ENCODE assay signal across 18 cellular contexts in the genomic region with DNA sequence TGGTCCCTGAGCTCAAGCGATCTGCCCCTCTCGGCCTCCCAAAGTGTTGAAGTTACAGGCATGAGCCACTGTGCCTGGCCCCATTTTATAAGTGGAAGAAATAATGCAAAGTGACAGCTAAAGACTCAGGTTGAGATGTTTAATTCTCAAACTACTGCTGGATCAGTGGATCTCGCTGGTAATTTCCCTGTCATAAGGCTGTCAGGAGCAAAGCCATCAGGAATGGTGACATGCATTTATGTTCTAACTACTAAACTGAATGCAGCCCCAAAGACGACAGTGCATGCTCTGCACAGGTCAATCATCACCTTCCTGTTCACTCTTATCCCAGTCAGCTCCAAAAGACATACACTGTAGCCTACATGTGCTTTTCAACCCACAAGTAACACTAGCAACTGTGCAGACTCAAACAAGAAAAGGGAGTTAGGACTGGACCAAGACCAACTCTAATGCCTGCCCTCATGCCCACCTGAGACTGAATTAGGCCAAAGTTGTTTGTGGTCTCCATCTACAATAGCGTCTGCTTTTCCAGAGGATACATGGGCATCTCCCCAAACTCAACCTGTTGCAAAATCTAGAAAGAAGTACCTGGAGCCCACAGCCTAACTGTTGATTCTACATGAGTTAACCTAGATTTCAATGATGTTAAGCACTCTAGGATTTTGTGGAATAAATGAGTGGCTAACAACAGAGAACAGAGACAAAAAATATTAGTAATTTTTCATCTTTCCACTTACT. TPM values are rescaled to one million over a fixed set of nuclear protein-coding genes. Genes with fewer than 3 reads are reported as not detected.
DNase-seq lines count a peak whose midpoint lies in the region; ATAC-seq and TF ChIP-seq lines count a peak whose summit lies in the region.
"Had no signal": no experiment of that assay in that cellular context is flagged by ENCODE, and none has a peak within 500 bp of the region (broad histone marks: within the 10 kb centered on the region; RNA-seq: fewer than 3 reads in every experiment).

No MANE protein-coding gene starts in this region.

- H3K27ac ChIP-seq in neural cell (ENCODE audit: low read length) = peak overlapping the region; percentile 48
- H3K27ac ChIP-seq in temporal lobe (ENCODE audit: low read depth, low read length) = peak overlapping the region; percentile 94
- no peak overlapping the region for H3K27ac ChIP-seq in spleen
- H3K27ac ChIP-seq: Peyer's patch had no signal

- no peak overlapping the region for H3K4me3 Mint-ChIP-seq in activated CD8-positive, alpha-beta T cell treated with anti-CD3 and anti-CD28 coated beads for 36 hours
- no peak overlapping the region for H3K4me3 Mint-ChIP-seq in activated CD8-positive, alpha-beta T cell treated with anti-CD3 and anti-CD28 coated beads, Interleukin-2, amount 10 ng/mL, durations not matched to agents 7 days and 5 days
- H3K4me3 Mint-ChIP-seq in brain = no peak overlapping the region

- no peak for ATAC-seq in activated CD8-positive, alpha-beta T cell treated with anti-CD3 and anti-CD28 coated beads for 36 hours
- no peak for ATAC-seq in activated CD8-positive, alpha-beta T cell treated with anti-CD3 and anti-CD28 coated beads, Interleukin-2, amount 10 ng/mL, durations not matched to agents 7 days and 5 days

- intact Hi-C loops in activated CD8-positive, alpha-beta T cell treated with anti-CD3 and anti-CD28 coated beads for 36 hours (cut with micrococcal nuclease) = no loop called here
- intact Hi-C loops in spleen (cut with DNase I; ENCODE audit: low total_unique reads) = no loop called here

- WGBS in spleen, 5 donors = 89 to 99% (median 96%) methylated on average over 5 of the region's 5 CpGs

- H3K27me3 ChIP-seq in neural cell (ENCODE audit: insufficient read depth, low read depth, low read length) = no peaks in the 10 kb centered on the region
- no peaks in the 10 kb centered on the region for H3K27me3 ChIP-seq in spleen (replicated peaks in 1 of 7)
- H3K27me3 ChIP-seq: MG63, Peyer's patch had no signal

- peak overlapping the region; percentile 1 for H3K9ac ChIP-seq in neural cell (ENCODE audit: low read length)

- no peaks in the 10 kb centered on the region for H3K4me1 ChIP-seq in spleen
- H3K4me1 ChIP-seq: Caco-2, Peyer's patch had no signal

- H3K36me3 Mint-ChIP-seq in activated CD8-positive, alpha-beta T cell treated with anti-CD3 and anti-CD28 coated beads for 36 hours (ENCODE audit: low read depth) = peaks cover 61% of the 10 kb centered on the region
- peaks cover 68% of the 10 kb centered on the region for H3K36me3 Mint-ChIP-seq in activated CD8-positive, alpha-beta T cell treated with anti-CD3 and anti-CD28 coated beads, Interleukin-2, amount 10 ng/mL, durations not matched to agents 7 days and 5 days (ENCODE audit: low read depth)
- peaks cover 85% of the 10 kb centered on the region for H3K36me3 Mint-ChIP-seq in brain

- no peaks in the 10 kb centered on the region for H3K79me2 ChIP-seq in neural cell (replicated peaks; ENCODE audit: insufficient read depth, low read length)

- TF ChIP-seq EP300 in neural cell (conservative IDR thresholded peaks at IDR 0.05; ENCODE audit: poor library complexity, severe bottlenecking) = peak; percentile 93

- peaks cover 5% of the 10 kb centered on the region for H3F3A ChIP-seq in neural cell (ENCODE audit: insufficient read depth, low read length, poor library complexity, severe bottlenecking)

- no peaks in the 10 kb centered on the region for H3K9me3 Mint-ChIP-seq in activated CD8-positive, alpha-beta T cell treated with anti-CD3 and anti-CD28 coated beads for 36 hours
- H3K9me3 Mint-ChIP-seq in activated CD8-positive, alpha-beta T cell treated with anti-CD3 and anti-CD28 coated beads, Interleukin-2, amount 10 ng/mL, durations not matched to agents 7 days and 5 days (ENCODE audit: insufficient read depth) = no peaks in the 10 kb centered on the region
- no peaks in the 10 kb centered on the region for H3K9me3 Mint-ChIP-seq in brain

- H3K4me2 ChIP-seq in neural cell (ENCODE audit: low read length) = peak overlapping the region; percentile 12

- no peak for DNase-seq in activated CD8-positive, alpha-beta T cell treated with anti-CD3 and anti-CD28 coated beads for 36 hours
- DNase-seq in activated CD8-positive, alpha-beta T cell treated with anti-CD3 and anti-CD28 coated beads, Interleukin-2, amount 10 ng/mL, durations not matched to agents 7 days and 5 days = no peak
- no peak for DNase-seq in AG08396 (ENCODE audit: low spot score)
- DNase-seq in spleen = no peak
- DNase-seq in NCI-H524 (lab: John Stamatoyannopoulos, UW) = no peak
- DNase-seq: 8988T, C1 segment of cervical spinal cord, Caco-2, H7, MG63, NCI-H1092 treated with DMSO at 0.1 percent for 48 hours, NCI-H1694, NCI-H82, Peyer's patch, Right ventricle myocardium superior had no signal

- no peak for TF ChIP-seq POLR2A in spleen (IDR thresholded peaks at IDR 0.05)

- H3K27ac Mint-ChIP-seq in activated CD8-positive, alpha-beta T cell treated with anti-CD3 and anti-CD28 coated beads for 36 hours = peak overlapping the region; percentile 26
- H3K27ac Mint-ChIP-seq in activated CD8-positive, alpha-beta T cell treated with anti-CD3 and anti-CD28 coated beads, Interleukin-2, amount 10 ng/mL, durations not matched to agents 7 days and 5 days = no peak overlapping the region
- H3K27ac Mint-ChIP-seq in brain = peak overlapping the region in 4 of 5 experiments; percentile 52 to 91 (median 70)

- H3K4me3 ChIP-seq in neural cell (ENCODE audit: low read length) (peak overlapping the region; percentile 35), spleen (no peak overlapping the region)
- H3K4me3 ChIP-seq: MG63, Peyer's patch had no signal

- POLR2A ChIA-PET in activated CD8-positive, alpha-beta T cell treated with anti-CD3 and anti-CD28 coated beads for 36 hours (lab: Charles Lee) = interaction anchor here (1.4 kb wide), 1 partner anchor 23 kb away, joined by 3 read pairs; the partner anchor contains the start of genes CPSF7 and SDHAF2
- POLR2A ChIA-PET in activated CD8-positive, alpha-beta T cell treated with anti-CD3 and anti-CD28 coated beads, Interleukin-2, amount 10 ng/mL, durations not matched to agents 7 days and 5 days (lab: Charles Lee) = no interaction called here

- H3K36me3 ChIP-seq in neural cell (ENCODE audit: insufficient read depth, low read length) (peaks cover 8% of the 10 kb centered on the region), spleen (peaks cover 5 to 100% (median 97%) of the 10 kb centered on the region in 6 donors)

- H3K9me2 ChIP-seq in neural cell (ENCODE audit: insufficient read depth, low read length) = no peaks in the 10 kb centered on the region

- no peaks in the 10 kb centered on the region for H3K9me3 ChIP-seq in neural cell (ENCODE audit: low read length)
- no peaks in the 10 kb centered on the region for H3K9me3 ChIP-seq in spleen
- H3K9me3 ChIP-seq: Caco-2, MG63, Peyer's patch had no signal

- no peaks in the 10 kb centered on the region for H3K27me3 Mint-ChIP-seq in activated CD8-positive, alpha-beta T cell treated with anti-CD3 and anti-CD28 coated beads for 36 hours
- H3K27me3 Mint-ChIP-seq in activated CD8-positive, alpha-beta T cell treated with anti-CD3 and anti-CD28 coated beads, Interleukin-2, amount 10 ng/mL, durations not matched to agents 7 days and 5 days (ENCODE audit: low read depth) = no peaks in the 10 kb centered on the region
- no peaks in the 10 kb centered on the region for H3K27me3 Mint-ChIP-seq in brain

- CTCF ChIA-PET in activated CD8-positive, alpha-beta T cell treated with anti-CD3 and anti-CD28 coated beads for 36 hours (lab: Charles Lee) = interaction anchor here (0.7 to 1.3 kb wide), 4 partner anchors 14 to 71 kb away, joined by 3 to 8 read pairs (median 4); no protein-coding TSS in a partner anchor
- CTCF ChIA-PET in activated CD8-positive, alpha-beta T cell treated with anti-CD3 and anti-CD28 coated beads, Interleukin-2, amount 10 ng/mL, durations not matched to agents 7 days and 5 days (lab: Charles Lee) = interaction anchor here (1.4 to 2.6 kb wide), 2 partner anchors 14 to 21 kb away, joined by 5 to 7 read pairs; no protein-coding TSS in a partner anchor

- H3K4me1 Mint-ChIP-seq in activated CD8-positive, alpha-beta T cell treated with anti-CD3 and anti-CD28 coated beads for 36 hours (ENCODE audit: low read depth) = peaks cover 1% of the 10 kb centered on the region
- no peaks in the 10 kb centered on the region for H3K4me1 Mint-ChIP-seq in activated CD8-positive, alpha-beta T cell treated with anti-CD3 and anti-CD28 coated beads, Interleukin-2, amount 10 ng/mL, durations not matched to agents 7 days and 5 days (ENCODE audit: low read depth)
- peaks cover 26% of the 10 kb centered on the region for H3K4me1 Mint-ChIP-seq in brain

- TF ChIP-seq RAD21 in neural cell (conservative IDR thresholded peaks at IDR 0.05) = no peak

- no peak overlapping the region for H2AFZ ChIP-seq in neural cell (ENCODE audit: low read depth, low read length)

- no peaks in the 10 kb centered on the region for H4K20me1 ChIP-seq in neural cell (ENCODE audit: insufficient read depth)

- TF ChIP-seq CTCF in activated CD8-positive, alpha-beta T cell treated with anti-CD3 and anti-CD28 coated beads for 36 hours (IDR thresholded peaks at IDR 0.05) = no peak
- TF ChIP-seq CTCF in brain (conservative IDR thresholded peaks at IDR 0.05) (no peak), neural cell (IDR thresholded peaks at IDR 0.05; ENCODE audit: poor library complexity, severe bottlenecking) (no peak), spleen (IDR thresholded peaks at IDR 0.05 in 8 of 11, conservative IDR thresholded peaks at IDR 0.05 in 3 of 11) (no peak)

RNA-seq across cellular contexts. Expression of gene TMEM216, which starts 14.8 kb away (rescaled TPM):
- total RNA-seq in activated CD8-positive, alpha-beta T cell treated with anti-CD3 and anti-CD28 coated beads for 36 hours = 1 to 10 TPM; 8.6 to 9.3 TPM
- 1 to 10 TPM; 6.3 to 6.4 TPM for total RNA-seq in activated CD8-positive, alpha-beta T cell treated with anti-CD3 and anti-CD28 coated beads, Interleukin-2, amount 10 ng/mL, durations not matched to agents 7 days and 5 days
- polyA plus RNA-seq in brain (ENCODE audit: insufficient read depth, low read depth, low replicate concordance) (15.5 TPM), neural cell (22.0 and 22.4 TPM in 2 replicates), spleen (10 to 100 TPM; 20.7 to 24.6 (median 20.7) TPM)
- 10.7 and 10.9 TPM in 2 replicates for polyA minus RNA-seq in neural cell
- total RNA-seq in temporal lobe (9.3 TPM), spleen (10 to 100 TPM; 10.5 to 26.0 (median 17.1) TPM)

RNA-seq across cellular contexts. Expression of gene CPSF7, which starts 22.6 kb away (rescaled TPM):
- total RNA-seq in activated CD8-positive, alpha-beta T cell treated with anti-CD3 and anti-CD28 coated beads for 36 hours = 100 to 1,000 TPM in 1 of 2 experiments, 10 to 100 TPM in 1; 98.5 to 105 TPM
- total RNA-seq in activated CD8-positive, alpha-beta T cell treated with anti-CD3 and anti-CD28 coated beads, Interleukin-2, amount 10 ng/mL, durations not matched to agents 7 days and 5 days = 10 to 100 TPM; 94.8 to 98.4 TPM
- polyA plus RNA-seq in brain (ENCODE audit: insufficient read depth, low read depth, low replicate concordance) = 94.7 TPM
- polyA plus RNA-seq in neural cell = 80.2 and 82.5 TPM in 2 replicates
- 46.7 and 60.4 TPM in 2 replicates for polyA minus RNA-seq in neural cell
- 23.4 TPM for total RNA-seq in temporal lobe
- 10 to 100 TPM; 60.3 to 94.3 (median 85.5) TPM for total RNA-seq in spleen
- 10 to 100 TPM; 30.0 to 44.6 (median 35.3) TPM for polyA plus RNA-seq in spleen

RNA-seq across cellular contexts. Expression of gene SDHAF2, which starts 22.8 kb away (rescaled TPM):
- total RNA-seq in activated CD8-positive, alpha-beta T cell treated with anti-CD3 and anti-CD28 coated beads for 36 hours = 10 to 100 TPM; 33.6 to 35.3 TPM
- 10 to 100 TPM; 51.6 to 54.3 TPM for total RNA-seq in activated CD8-positive, alpha-beta T cell treated with anti-CD3 and anti-CD28 coated beads, Interleukin-2, amount 10 ng/mL, durations not matched to agents 7 days and 5 days
- polyA plus RNA-seq in brain (ENCODE audit: insufficient read depth, low read depth, low replicate concordance) = 48.2 TPM
- polyA plus RNA-seq in neural cell = 54.5 and 72.8 TPM in 2 replicates
- polyA minus RNA-seq in neural cell = 70.8 and 84.4 TPM in 2 replicates
- 29.3 TPM for total RNA-seq in temporal lobe
- total RNA-seq in spleen = 10 to 100 TPM; 39.8 to 74.2 (median 50.0) TPM
- 10 to 100 TPM; 50.4 to 73.0 (median 56.8) TPM for polyA plus RNA-seq in spleen

RNA-seq across cellular contexts. Expression of gene TMEM138, which starts 45.0 kb away (rescaled TPM):
- 10 to 100 TPM; 38.6 to 47.0 TPM for total RNA-seq in activated CD8-positive, alpha-beta T cell treated with anti-CD3 and anti-CD28 coated beads for 36 hours
- total RNA-seq in activated CD8-positive, alpha-beta T cell treated with anti-CD3 and anti-CD28 coated beads, Interleukin-2, amount 10 ng/mL, durations not matched to agents 7 days and 5 days = 10 to 100 TPM; 57.4 to 57.5 TPM
- polyA plus RNA-seq in brain (ENCODE audit: insufficient read depth, low read depth, low replicate concordance) (26.1 TPM), neural cell (19.6 and 38.9 TPM in 2 replicates), spleen (10 to 100 TPM; 42.3 to 53.9 (median 49.2) TPM)
- polyA minus RNA-seq in neural cell = 40.3 and 53.3 TPM in 2 replicates
- total RNA-seq in temporal lobe (15.0 TPM), spleen (10 to 100 TPM; 26.8 to 52.4 (median 39.0) TPM)

RNA-seq across cellular contexts. Expression of gene CYB561A3, which starts 45.5 kb away (rescaled TPM):
- 10 to 100 TPM; 32.4 to 33.5 TPM for total RNA-seq in activated CD8-positive, alpha-beta T cell treated with anti-CD3 and anti-CD28 coated beads for 36 hours
- 10 to 100 TPM; 53.2 to 55.6 TPM for total RNA-seq in activated CD8-positive, alpha-beta T cell treated with anti-CD3 and anti-CD28 coated beads, Interleukin-2, amount 10 ng/mL, durations not matched to agents 7 days and 5 days
- polyA plus RNA-seq in brain (ENCODE audit: insufficient read depth, low read depth, low replicate concordance) (35.7 TPM), neural cell (36.3 and 44.6 TPM in 2 replicates), spleen (10 to 100 TPM; 62.1 to 79.6 (median 64.6) TPM)
- polyA minus RNA-seq in neural cell = 22.5 and 27.3 TPM in 2 replicates
- total RNA-seq in temporal lobe (4.2 TPM), spleen (100 to 1,000 TPM in 4 of 7 donors, 10 to 100 TPM in 3; 82.5 to 138 (median 126) TPM)

Comparison
In these comparisons a context has a peak if more than half of its experiments do, and no peak if none do; other contexts are left out.
1. H3K27ac ChIP-seq: peak in neural cell (single experiment) and temporal lobe (single experiment); none in spleen (0 of 8).